Comparison of ENCODE assay signal across 7 cellular contexts in genomic region chr5:69167488-69167845, GRCh38. TPM values are rescaled to one million over a fixed set of nuclear protein-coding genes. Genes with fewer than 3 reads are reported as not detected.
DNase-seq lines count a peak whose midpoint lies in the region; ATAC-seq, FAIRE-seq and TF ChIP-seq lines count a peak whose summit lies in the region.

No MANE protein-coding gene starts in this region.

- H3K27me3 ChIP-seq in PC-9 (ENCODE audit: insufficient read depth, low read depth) (no peaks in the 10 kb centered on the region), esophagus squamous epithelium (no peaks in the 10 kb centered on the region), pancreas (no peaks in the 10 kb centered on the region)

- DNase-seq in GM13976 (ENCODE audit: low spot score): peak; percentile 27
- DNase-seq in PC-9: no peak
- DNase-seq in esophagus squamous epithelium (lab: John Stamatoyannopoulos, UW): no peak
- no peak for DNase-seq in pancreas
- DNase-seq in amniotic stem cell (lab: John Stamatoyannopoulos, UW): no peak
- no peak for DNase-seq in cerebellum (ENCODE audit: low spot score)
- DNase-seq in SW480 (ENCODE audit: low spot score): no peak

- H3K36me3 ChIP-seq in PC-9 (ENCODE audit: low read depth): peaks cover 29% of the 10 kb centered on the region
- H3K36me3 ChIP-seq in esophagus squamous epithelium: peaks cover 0 to 19% (median 4%) of the 10 kb centered on the region in 3 donors
- H3K36me3 ChIP-seq in pancreas: no peaks in the 10 kb centered on the region

- H3F3A ChIP-seq in PC-9 (ENCODE audit: insufficient read depth, low read depth): peaks cover 36% of the 10 kb centered on the region; the same call in 1 of the 2 replicates

- no peak for TF ChIP-seq POLR2A in esophagus squamous epithelium (IDR thresholded peaks at IDR 0.05)

- in situ Hi-C loops in GM13976 (cut with MboI; ENCODE audit: low sequenced_read_pairs, unreplicated experiment): no loop called here

- CTCF ChIA-PET in PC-9 (lab: Charles Lee): no interaction called here

- peak overlapping the region; percentile 96 for H3K4me2 ChIP-seq in PC-9

- no TSS peak for BruUV-seq in PC-9 (replicated peaks; lab: Mats Ljungman, UMichigan)

- H3K9me3 ChIP-seq in PC-9 (ENCODE audit: insufficient read depth, low read depth) (no peaks in the 10 kb centered on the region), esophagus squamous epithelium (no peaks in the 10 kb centered on the region), pancreas (no peaks in the 10 kb centered on the region)

- H3K27ac ChIP-seq in PC-9: peak overlapping the region; percentile 53
- peak overlapping the region; percentile 61 to 82 (median 72) for H3K27ac ChIP-seq in esophagus squamous epithelium
- peak overlapping the region in 2 of 4 donors; percentile 14 to 17 for H3K27ac ChIP-seq in pancreas

- H3K4me1 ChIP-seq in PC-9 (replicated peaks; ENCODE audit: insufficient read depth) (peaks cover 27% of the 10 kb centered on the region), esophagus squamous epithelium (peaks cover 0 to 28% (median 9%) of the 10 kb centered on the region in 3 donors), pancreas (peaks cover 0 to 14% (median 10%) of the 10 kb centered on the region in 3 donors)

- intact Hi-C loops in PC-9 (cut with micrococcal nuclease; ENCODE audit: unreplicated experiment) (no loop called here), esophagus squamous epithelium (cut with DNase I) (no loop called here), pancreas (cut with DNase I) (no loop called here)

- POLR2A ChIA-PET in PC-9 (lab: Charles Lee; ENCODE audit: unreplicated experiment): no interaction called here

- H2AFZ ChIP-seq in PC-9: peak overlapping the region; percentile 97

- H3K79me2 ChIP-seq in PC-9 (ENCODE audit: low read depth): peaks cover 53% of the 10 kb centered on the region

- peak overlapping the region; percentile 92 for H3K4me3 ChIP-seq in PC-9
- peak overlapping the region; percentile 72 to 86 (median 79) for H3K4me3 ChIP-seq in esophagus squamous epithelium
- peak overlapping the region; percentile 61 to 68 (median 64) for H3K4me3 ChIP-seq in pancreas

- no peaks in the 10 kb centered on the region for H3K9me2 ChIP-seq in PC-9 (ENCODE audit: insufficient read depth)

- 0 out of 2 replicates have a peak, but pooled peaks cover 7% of the 10 kb centered on the region for H4K20me1 ChIP-seq in PC-9 (ENCODE audit: insufficient read depth)

- WGBS in esophagus squamous epithelium, 2 donors: 1% methylated on average over 11 of the region's 11 CpGs
- WGBS in pancreas, 2 donors: 2% methylated on average over 11 of the region's 11 CpGs

- ATAC-seq in pancreas: no peak

- TF ChIP-seq CTCF in GM13976 (IDR thresholded peaks at IDR 0.05; ENCODE audit: borderline replicate concordance, control extremely low read depth, extremely low read depth, insufficient read depth, missing control alignments) (no peak), PC-9 (conservative IDR thresholded peaks at IDR 0.05) (no peak), esophagus squamous epithelium (IDR thresholded peaks at IDR 0.05) (no peak), pancreas (IDR thresholded peaks at IDR 0.05) (no peak)

- FAIRE-seq in pancreas (lab: Jason Lieb, UNC): no peak

RNA-seq across cellular contexts. Expression of gene CCNB1, which starts 0.5 kb away (rescaled TPM):
- total RNA-seq in PC-9 (2021): 174 and 248 TPM in 2 replicates
- total RNA-seq in esophagus squamous epithelium: 10 to 100 TPM; 26.7 to 96.0 (median 57.1) TPM
- 1 to 10 TPM; 1.4 to 3.3 (median 3.2) TPM for total RNA-seq in pancreas
- 1 to 10 TPM; 1.3 to 2.3 TPM for polyA plus RNA-seq in pancreas
- 40.5 TPM for total RNA-seq in cerebellum

RNA-seq across cellular contexts. Expression of gene CENPH, which starts 21.9 kb away (rescaled TPM):
- 30.1 and 45.7 TPM in 2 replicates for total RNA-seq in PC-9 (2021)
- total RNA-seq in esophagus squamous epithelium: 10 to 100 TPM in 1 of 4 donors, 1 to 10 TPM in 3; 4.8 to 10.4 (median 9.0) TPM
- 1 to 10 TPM in 3 of 6 donors, under 1 TPM in 3; 0.28 to 1.2 (median 0.99) TPM for total RNA-seq in pancreas
- 1 to 10 TPM in 1 of 2 donors, under 1 TPM in 1; 0.95 to 1.4 TPM for polyA plus RNA-seq in pancreas
- 12.2 TPM for total RNA-seq in cerebellum
